ENCODE assay signal across 1 cellular context in the genomic region with DNA sequence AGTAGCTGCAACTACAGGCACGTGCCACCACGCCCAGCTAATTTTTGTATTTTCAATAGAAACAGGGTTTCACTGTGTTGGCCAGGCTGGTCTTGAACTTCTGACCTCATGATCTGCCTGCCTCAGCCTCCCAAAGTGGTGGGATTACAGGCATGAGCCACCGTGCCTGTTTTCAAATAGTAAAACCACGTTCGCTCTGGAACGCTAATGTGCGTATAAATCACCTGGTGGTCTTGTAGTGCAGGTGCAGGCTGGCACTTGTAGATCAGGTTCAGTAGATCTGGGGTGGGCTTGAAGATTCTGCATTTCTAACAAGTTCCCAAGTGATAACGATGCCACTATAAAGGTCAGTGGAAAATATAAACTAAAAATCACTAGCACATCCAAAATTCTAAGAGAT.
A peak's percentile ranks its signal among the peaks of the same experiment; 100 is the strongest.
TF ChIP-seq lines count a peak whose summit lies in the region.

No MANE protein-coding gene starts in this region.

TF ChIP-seq in GM12878, 131 proteins besides CTCF, POLR2A, EP300 and RAD21:
- TF ChIP-seq, protein P1, sequence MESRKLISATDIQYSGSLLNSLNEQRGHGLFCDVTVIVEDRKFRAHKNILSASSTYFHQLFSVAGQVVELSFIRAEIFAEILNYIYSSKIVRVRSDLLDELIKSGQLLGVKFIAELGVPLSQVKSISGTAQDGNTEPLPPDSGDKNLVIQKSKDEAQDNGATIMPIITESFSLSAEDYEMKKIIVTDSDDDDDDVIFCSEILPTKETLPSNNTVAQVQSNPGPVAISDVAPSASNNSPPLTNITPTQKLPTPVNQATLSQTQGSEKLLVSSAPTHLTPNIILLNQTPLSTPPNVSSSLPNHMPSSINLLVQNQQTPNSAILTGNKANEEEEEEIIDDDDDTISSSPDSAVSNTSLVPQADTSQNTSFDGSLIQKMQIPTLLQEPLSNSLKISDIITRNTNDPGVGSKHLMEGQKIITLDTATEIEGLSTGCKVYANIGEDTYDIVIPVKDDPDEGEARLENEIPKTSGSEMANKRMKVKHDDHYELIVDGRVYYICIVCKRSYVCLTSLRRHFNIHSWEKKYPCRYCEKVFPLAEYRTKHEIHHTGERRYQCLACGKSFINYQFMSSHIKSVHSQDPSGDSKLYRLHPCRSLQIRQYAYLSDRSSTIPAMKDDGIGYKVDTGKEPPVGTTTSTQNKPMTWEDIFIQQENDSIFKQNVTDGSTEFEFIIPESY (IDR thresholded peaks at IDR 0.05) = peak; percentile 65; the same call in 1 of the 2 replicates
